17 cellular contexts compared by ENCODE assay signal in the genomic region with DNA sequence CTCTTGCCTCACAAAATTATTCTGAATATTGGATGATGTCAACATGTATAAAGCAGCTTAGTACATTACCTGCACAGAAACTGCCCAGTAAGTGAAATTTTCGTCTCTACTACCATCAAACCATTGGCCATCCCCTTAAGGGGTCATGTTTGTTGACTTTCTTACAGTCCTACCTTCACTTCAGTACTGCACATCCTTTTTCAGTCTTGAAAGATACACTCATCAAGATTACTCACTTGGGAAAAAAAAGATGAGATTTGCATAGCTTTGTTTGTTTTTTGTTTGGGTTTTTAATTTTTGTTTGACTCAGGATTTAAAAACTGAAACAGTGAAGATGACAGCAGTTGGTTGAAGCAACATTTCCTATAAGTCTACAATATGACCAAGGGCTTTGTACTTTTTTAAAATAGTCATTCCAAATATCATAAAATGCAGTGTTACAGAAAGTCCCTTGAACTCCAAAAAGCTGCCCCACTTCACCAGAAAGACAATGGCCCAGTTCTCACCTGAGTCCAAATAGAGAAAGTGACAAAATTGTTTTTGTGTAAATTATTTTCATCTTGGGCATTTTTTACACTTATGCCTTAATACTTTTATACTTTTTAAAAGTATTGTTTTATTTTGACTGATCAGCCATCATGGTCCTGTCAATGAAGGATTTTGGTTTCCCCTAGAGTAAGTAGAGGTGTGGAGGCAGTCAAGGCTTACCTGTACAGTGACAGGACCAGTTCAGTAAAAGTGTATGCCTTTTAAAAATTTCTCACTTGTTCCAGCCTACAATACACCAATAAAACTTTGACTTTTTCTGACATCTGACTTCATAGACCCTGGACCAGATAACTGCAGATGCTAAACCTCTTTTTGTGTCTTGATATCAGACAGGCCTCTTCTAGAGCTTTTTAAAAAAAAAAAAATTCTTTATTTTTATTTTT. TPM values are rescaled to one million over a fixed set of nuclear protein-coding genes. Genes with fewer than 3 reads are reported as not detected.
DNase-seq lines count a peak whose midpoint lies in the region; ATAC-seq lines count a peak whose summit lies in the region.
"Had no signal": no experiment of that assay in that cellular context is flagged by ENCODE, and none has a peak within 500 bp of the region (broad histone marks: within the 10 kb centered on the region; RNA-seq: fewer than 3 reads in every experiment).

No MANE protein-coding gene starts in this region.

- no peak overlapping the region for H3K4me3 Mint-ChIP-seq in activated CD4-positive, alpha-beta T cell treated with anti-CD3 and anti-CD28 coated beads for 36 hours
- H3K4me3 Mint-ChIP-seq in activated CD4-positive, alpha-beta T cell treated with anti-CD3 and anti-CD28 coated beads, Interleukin-2, amount 10 ng/mL, durations not matched to agents 24 days and 14 days: no peak overlapping the region
- no peak overlapping the region for H3K4me3 Mint-ChIP-seq in activated T-helper 17 cell treated with anti-CD3 and anti-CD28 coated beads, Interleukin-2, amount 50 U/mL, for 72 hours
- H3K4me3 Mint-ChIP-seq: CD8-positive, alpha-beta memory T cell; IgD-negative memory B cell had no signal

- H3K9me3 Mint-ChIP-seq in activated CD4-positive, alpha-beta T cell treated with anti-CD3 and anti-CD28 coated beads for 36 hours (ENCODE audit: low read depth): peaks cover under 1% of the 10 kb centered on the region
- peaks cover 4% of the 10 kb centered on the region for H3K9me3 Mint-ChIP-seq in activated CD4-positive, alpha-beta T cell treated with anti-CD3 and anti-CD28 coated beads, Interleukin-2, amount 10 ng/mL, durations not matched to agents 24 days and 14 days
- no peaks in the 10 kb centered on the region for H3K9me3 Mint-ChIP-seq in activated T-helper 17 cell treated with anti-CD3 and anti-CD28 coated beads, Interleukin-2, amount 50 U/mL, for 72 hours

- CTCF ChIA-PET in activated CD4-positive, alpha-beta T cell treated with anti-CD3 and anti-CD28 coated beads for 36 hours (lab: Charles Lee): interaction anchor here (0.6 to 1.2 kb wide), 2 partner anchors 31 to 497 kb away, joined by 3 read pairs; no protein-coding TSS in a partner anchor

- H3K4me1 Mint-ChIP-seq in activated CD4-positive, alpha-beta T cell treated with anti-CD3 and anti-CD28 coated beads for 36 hours: no peaks in the 10 kb centered on the region
- H3K4me1 Mint-ChIP-seq in activated CD4-positive, alpha-beta T cell treated with anti-CD3 and anti-CD28 coated beads, Interleukin-2, amount 10 ng/mL, durations not matched to agents 24 days and 14 days: no peaks in the 10 kb centered on the region
- no peaks in the 10 kb centered on the region for H3K4me1 Mint-ChIP-seq in activated T-helper 17 cell treated with anti-CD3 and anti-CD28 coated beads, Interleukin-2, amount 50 U/mL, for 72 hours
- H3K4me1 Mint-ChIP-seq: CD8-positive, alpha-beta memory T cell; IgD-negative memory B cell had no signal

- peak; percentile 36 for ATAC-seq in activated CD4-positive, alpha-beta T cell treated with anti-CD3 and anti-CD28 coated beads for 36 hours
- ATAC-seq in GM18868 (IDR thresholded peaks at IDR 0.05; ENCODE audit: unreplicated experiment) (peak; percentile 77), GM21825 (IDR thresholded peaks at IDR 0.05; ENCODE audit: unreplicated experiment) (no peak), HG03521 (IDR thresholded peaks at IDR 0.05; ENCODE audit: unreplicated experiment) (no peak)
- ATAC-seq in activated T-helper 17 cell treated with anti-CD3 and anti-CD28 coated beads, Interleukin-2, amount 50 U/mL, for 72 hours (replicated peaks): peak; percentile 81
- ATAC-seq: HCT116 had no signal

- DNase-seq in activated CD4-positive, alpha-beta T cell treated with anti-CD3 and anti-CD28 coated beads for 36 hours: no peak
- no peak for DNase-seq in activated CD4-positive, alpha-beta T cell treated with anti-CD3 and anti-CD28 coated beads, Interleukin-2, amount 10 ng/mL, durations not matched to agents 24 days and 14 days
- no peak for DNase-seq in T-helper 2 cell
- DNase-seq: 8988T; AML-193; Caco-2; CD8-positive, alpha-beta memory T cell; DND-41; GF-D8; GM23248; KG1 had no signal

- peaks cover 3% of the 10 kb centered on the region for H3K27me3 Mint-ChIP-seq in activated CD4-positive, alpha-beta T cell treated with anti-CD3 and anti-CD28 coated beads for 36 hours
- no peaks in the 10 kb centered on the region for H3K27me3 Mint-ChIP-seq in activated CD4-positive, alpha-beta T cell treated with anti-CD3 and anti-CD28 coated beads, Interleukin-2, amount 10 ng/mL, durations not matched to agents 24 days and 14 days
- peaks cover 5% of the 10 kb centered on the region for H3K27me3 Mint-ChIP-seq in activated T-helper 17 cell treated with anti-CD3 and anti-CD28 coated beads, Interleukin-2, amount 50 U/mL, for 72 hours

- no peak overlapping the region for H3K27ac Mint-ChIP-seq in activated CD4-positive, alpha-beta T cell treated with anti-CD3 and anti-CD28 coated beads for 36 hours
- no peak overlapping the region for H3K27ac Mint-ChIP-seq in activated CD4-positive, alpha-beta T cell treated with anti-CD3 and anti-CD28 coated beads, Interleukin-2, amount 10 ng/mL, durations not matched to agents 24 days and 14 days
- H3K27ac Mint-ChIP-seq in activated T-helper 17 cell treated with anti-CD3 and anti-CD28 coated beads, Interleukin-2, amount 50 U/mL, for 72 hours: no peak overlapping the region
- H3K27ac Mint-ChIP-seq: CD8-positive, alpha-beta memory T cell; IgD-negative memory B cell had no signal

- intact Hi-C loops in activated CD4-positive, alpha-beta T cell treated with anti-CD3 and anti-CD28 coated beads for 36 hours (cut with DNase I, micrococcal nuclease): no loop called here
- intact Hi-C loops in activated CD4-positive, alpha-beta T cell treated with anti-CD3 and anti-CD28 coated beads, Interleukin-2, amount 10 ng/mL, durations not matched to agents 24 days and 14 days (cut with micrococcal nuclease): no loop called here

- POLR2A ChIA-PET in activated CD4-positive, alpha-beta T cell treated with anti-CD3 and anti-CD28 coated beads for 36 hours (lab: Charles Lee): no interaction called here

- H3K36me3 Mint-ChIP-seq in activated CD4-positive, alpha-beta T cell treated with anti-CD3 and anti-CD28 coated beads for 36 hours (ENCODE audit: low read depth): no peaks in the 10 kb centered on the region
- no peaks in the 10 kb centered on the region for H3K36me3 Mint-ChIP-seq in activated CD4-positive, alpha-beta T cell treated with anti-CD3 and anti-CD28 coated beads, Interleukin-2, amount 10 ng/mL, durations not matched to agents 24 days and 14 days (ENCODE audit: low read depth)
- H3K36me3 Mint-ChIP-seq in activated T-helper 17 cell treated with anti-CD3 and anti-CD28 coated beads, Interleukin-2, amount 50 U/mL, for 72 hours (ENCODE audit: low read depth): no peaks in the 10 kb centered on the region
- H3K36me3 Mint-ChIP-seq: CD8-positive, alpha-beta memory T cell; IgD-negative memory B cell had no signal

RNA-seq across cellular contexts. Expression of a gene that starts 59.7 kb away (rescaled TPM):
- total RNA-seq in activated CD4-positive, alpha-beta T cell treated with anti-CD3 and anti-CD28 coated beads for 36 hours: 1 to 10 TPM in 1 of 2 experiments, under 1 TPM in 1; 0.93 to 1.1 TPM
- 2.7 and 3.6 TPM in 2 replicates for total RNA-seq in activated CD4-positive, alpha-beta T cell treated with anti-CD3 and anti-CD28 coated beads, Interleukin-2, amount 10 ng/mL, durations not matched to agents 24 days and 14 days
- 1 to 10 TPM; 6.5 to 7.0 TPM for total RNA-seq in activated T-helper 17 cell treated with anti-CD3 and anti-CD28 coated beads, Interleukin-2, amount 50 U/mL, for 72 hours
- total RNA-seq: Caco-2 had no signal

Comparison
In these comparisons a context has a peak if more than half of its experiments do, and no peak if none do; other contexts are left out.
1. ATAC-seq: peak in activated CD4-positive, alpha-beta T cell treated with anti-CD3 and anti-CD28 coated beads for 36 hours (single experiment), GM18868 (single experiment) and activated T-helper 17 cell treated with anti-CD3 and anti-CD28 coated beads, Interleukin-2, amount 50 U/mL, for 72 hours (single experiment); none in GM21825 (single experiment) and HG03521 (single experiment).